In genomic region chr12:80025638-80026037, GRCh38 we compare ENCODE assay signal across 9 cellular contexts.
"Had no signal": no experiment of that assay in that cellular context is flagged by ENCODE, and none has a peak within 500 bp of the region (broad histone marks: within the 10 kb centered on the region; RNA-seq: fewer than 3 reads in every experiment).

No MANE protein-coding gene starts in this region.

- ATAC-seq: GM23338, HCT116 had no signal

- H3K27ac ChIP-seq: GM23248 had no signal

- H3K4me3 Mint-ChIP-seq: GM23338, H9, HFFc6 had no signal

- H3K27ac Mint-ChIP-seq: GM23338, H9, HFFc6 had no signal

- H3K4me3 ChIP-seq: GM23248, GM23338, HAP-1 had no signal

- H3K4me1 ChIP-seq: HAP-1 had no signal

- H3K9me3 ChIP-seq: HAP-1 had no signal

- DNase-seq: GM23248, GOT3, H7, H9, HCEC 1CT, HFFc6 had no signal

- H3K36me3 ChIP-seq: HAP-1 had no signal
